Comparison of ENCODE assay signal across 15 cellular contexts in the genomic region with DNA sequence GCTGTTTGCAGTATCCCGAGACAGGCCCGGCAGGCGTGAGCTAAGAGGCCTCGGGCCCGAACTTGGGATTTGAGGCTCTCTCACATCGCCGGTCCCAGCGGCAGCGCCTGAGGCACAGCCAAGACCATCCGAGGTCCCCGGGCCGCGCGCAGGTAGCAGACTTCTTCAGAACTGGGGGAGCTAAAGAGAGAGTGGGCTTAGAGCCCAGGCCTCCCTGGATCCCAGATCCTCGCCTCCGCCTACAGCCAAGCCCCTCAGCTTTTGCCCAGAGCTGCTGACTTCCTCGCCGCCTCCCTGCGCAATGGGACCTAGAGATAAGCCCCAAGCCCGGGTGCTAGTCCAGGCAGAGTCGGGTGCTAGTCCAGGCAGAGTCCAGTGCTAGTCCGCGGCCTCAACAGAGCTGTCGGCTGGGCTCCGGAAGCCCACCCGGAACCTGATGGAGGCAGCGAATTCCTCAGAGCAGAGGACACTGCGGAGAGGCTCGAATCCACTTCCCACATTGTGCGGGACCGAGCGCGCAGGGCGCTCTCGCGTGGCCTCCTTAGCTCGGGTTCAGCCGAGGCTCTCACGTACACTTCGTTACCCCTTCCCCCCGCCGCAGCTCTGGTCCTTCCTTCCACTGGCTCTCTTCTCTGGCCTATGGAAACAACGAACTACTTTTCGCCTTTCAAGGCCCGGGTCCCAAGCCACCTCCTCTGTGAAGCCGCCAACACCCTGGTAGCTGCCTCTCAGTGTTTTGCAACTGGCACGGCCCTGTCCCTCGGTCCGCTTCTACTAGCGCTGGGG. TPM values are rescaled to one million over a fixed set of nuclear protein-coding genes. Genes with fewer than 3 reads are reported as not detected.
DNase-seq lines count a peak whose midpoint lies in the region; ATAC-seq and TF ChIP-seq lines count a peak whose summit lies in the region.
"Had no signal": no experiment of that assay in that cellular context is flagged by ENCODE, and none has a peak within 500 bp of the region (broad histone marks: within the 10 kb centered on the region; RNA-seq: fewer than 3 reads in every experiment).

No MANE protein-coding gene starts in this region.

- no TSS peak for BruUV-seq in mammary epithelial cell (replicated peaks; lab: Mats Ljungman, UMichigan)

- H3K36me3 ChIP-seq in mammary epithelial cell (ENCODE audit: insufficient read depth, low read length) (no peaks in the 10 kb centered on the region), muscle layer of duodenum (ENCODE audit: control insufficient read depth in 1 of 2, insufficient read depth in 2 of 2, low read length in 2 of 2) (no peaks in the 10 kb centered on the region), testis (ENCODE audit: low read depth, missing control alignments) (no peaks in the 10 kb centered on the region), brain microvascular endothelial cell (replicated peaks) (no peaks in the 10 kb centered on the region)
- H3K36me3 ChIP-seq: right lobe of liver, SJSA1 had no signal

- no peak overlapping the region for H3K27ac Mint-ChIP-seq in activated naive CD8-positive, alpha-beta T cell treated with anti-CD3 and anti-CD28 coated beads, Interleukin-2, amount 10 ng/mL, durations not matched to agents 7 days and 5 days
- H3K27ac Mint-ChIP-seq in activated naive CD8-positive, alpha-beta T cell treated with anti-CD3 and anti-CD28 coated beads, Interleukin-2, amount 50 U/mL, for 24 hours = no peak overlapping the region

- peaks cover 40% of the 10 kb centered on the region for H3K4me1 ChIP-seq in mammary epithelial cell (ENCODE audit: insufficient read depth, low read length)
- H3K4me1 ChIP-seq in muscle layer of duodenum (ENCODE audit: control insufficient read depth in 1 of 2, insufficient read depth in 2 of 2, low read length in 2 of 2) = peaks cover 3 to 53% of the 10 kb centered on the region in 2 donors
- H3K4me1 ChIP-seq in testis = peaks cover 8% of the 10 kb centered on the region

- 71% methylated on average over 38 of the region's 50 CpGs for WGBS in mammary epithelial cell (ENCODE audit: low coverage, missing lambda C conversion rate)
- WGBS in testis, 2 donors = 10 to 12% methylated on average over 48 to 49 of the region's 50 CpGs

- H3K27ac ChIP-seq in mammary epithelial cell (ENCODE audit: insufficient read depth, low read depth, low read length) (no peak overlapping the region), muscle layer of duodenum (ENCODE audit: low read length) (no peak overlapping the region), testis (no peak overlapping the region), brain microvascular endothelial cell (no peak overlapping the region)
- H3K27ac ChIP-seq: right lobe of liver, SJSA1 had no signal

- H3K4me1 Mint-ChIP-seq in activated naive CD8-positive, alpha-beta T cell treated with anti-CD3 and anti-CD28 coated beads, Interleukin-2, amount 10 ng/mL, durations not matched to agents 7 days and 5 days = peaks cover 15% of the 10 kb centered on the region
- H3K4me1 Mint-ChIP-seq in activated naive CD8-positive, alpha-beta T cell treated with anti-CD3 and anti-CD28 coated beads, Interleukin-2, amount 50 U/mL, for 24 hours = peaks cover 38% of the 10 kb centered on the region

- H4K20me1 ChIP-seq in mammary epithelial cell (ENCODE audit: insufficient read depth, low read length) = no peaks in the 10 kb centered on the region

- POLR2A ChIA-PET in activated naive CD8-positive, alpha-beta T cell treated with anti-CD3 and anti-CD28 coated beads, Interleukin-2, amount 10 ng/mL, durations not matched to agents 7 days and 5 days (lab: Charles Lee) = interaction anchor here (1.0 kb wide), 2 partner anchors 81 to 573 kb away, joined by 3 read pairs; no protein-coding TSS in a partner anchor

- H3K36me3 Mint-ChIP-seq in activated naive CD8-positive, alpha-beta T cell treated with anti-CD3 and anti-CD28 coated beads, Interleukin-2, amount 10 ng/mL, durations not matched to agents 7 days and 5 days = no peaks in the 10 kb centered on the region
- no peaks in the 10 kb centered on the region for H3K36me3 Mint-ChIP-seq in activated naive CD8-positive, alpha-beta T cell treated with anti-CD3 and anti-CD28 coated beads, Interleukin-2, amount 50 U/mL, for 24 hours (ENCODE audit: low read depth)

- no peak for ATAC-seq in activated naive CD8-positive, alpha-beta T cell treated with anti-CD3 and anti-CD28 coated beads, Interleukin-2, amount 10 ng/mL, durations not matched to agents 7 days and 5 days (ENCODE audit: low read depth)
- ATAC-seq in activated naive CD8-positive, alpha-beta T cell treated with anti-CD3 and anti-CD28 coated beads, Interleukin-2, amount 50 U/mL, for 24 hours = no peak
- ATAC-seq: left colon had no signal

- H3K9me3 Mint-ChIP-seq in activated naive CD8-positive, alpha-beta T cell treated with anti-CD3 and anti-CD28 coated beads, Interleukin-2, amount 10 ng/mL, durations not matched to agents 7 days and 5 days = no peaks in the 10 kb centered on the region
- no peaks in the 10 kb centered on the region for H3K9me3 Mint-ChIP-seq in activated naive CD8-positive, alpha-beta T cell treated with anti-CD3 and anti-CD28 coated beads, Interleukin-2, amount 50 U/mL, for 24 hours

- CTCF ChIA-PET in mammary epithelial cell (lab: Charles Lee; ENCODE audit: low non-redundant PET) = interaction anchor here (0.7 kb wide), 1 partner anchor 48 kb away, joined by 5 read pairs; no protein-coding TSS in a partner anchor

- H3K4me3 ChIP-seq in mammary epithelial cell (replicated peaks in 1 of 3; ENCODE audit: insufficient read depth in 1 of 3, low read depth in 2 of 3, low read length in 3 of 3) (no peak overlapping the region), muscle layer of duodenum (ENCODE audit: low read depth in 1 of 2, low read length in 2 of 2) (peak overlapping the region; percentile 47 to 57), testis (peak overlapping the region in 1 of 2 donors; percentile 49), brain microvascular endothelial cell (ENCODE audit: low read depth, low read length) (no peak overlapping the region)
- H3K4me3 ChIP-seq: SJSA1 had no signal

- H2AFZ ChIP-seq in mammary epithelial cell (ENCODE audit: low read depth, low read length) = peak overlapping the region; percentile 70

- no peak overlapping the region for H3K9ac ChIP-seq in mammary epithelial cell (ENCODE audit: insufficient read depth, low read length)

- peak overlapping the region; percentile 27 for H3K4me3 Mint-ChIP-seq in activated naive CD8-positive, alpha-beta T cell treated with anti-CD3 and anti-CD28 coated beads, Interleukin-2, amount 10 ng/mL, durations not matched to agents 7 days and 5 days
- no peak overlapping the region for H3K4me3 Mint-ChIP-seq in activated naive CD8-positive, alpha-beta T cell treated with anti-CD3 and anti-CD28 coated beads, Interleukin-2, amount 50 U/mL, for 24 hours

- peaks cover 6% of the 10 kb centered on the region for H3K9me3 ChIP-seq in mammary epithelial cell (replicated peaks; ENCODE audit: insufficient read depth, low read length)
- H3K9me3 ChIP-seq in muscle layer of duodenum (ENCODE audit: control insufficient read depth in 1 of 2, low read length in 2 of 2) = no peaks in the 10 kb centered on the region
- H3K9me3 ChIP-seq in testis = no peaks in the 10 kb centered on the region
- H3K9me3 ChIP-seq: right lobe of liver had no signal

- no peak for TF ChIP-seq POLR2A in testis (IDR thresholded peaks at IDR 0.05)

- dilution Hi-C loops in mammary epithelial cell (cut with HindIII; ENCODE audit: low sequenced_read_pairs) = no loop called here

- no peak overlapping the region for H3K4me2 ChIP-seq in mammary epithelial cell (ENCODE audit: insufficient read depth, low read depth, low read length)

- H3K27me3 ChIP-seq in mammary epithelial cell (ENCODE audit: insufficient read depth, low read length) = peaks cover 42% of the 10 kb centered on the region
- H3K27me3 ChIP-seq in muscle layer of duodenum (ENCODE audit: low read depth, low read length) = peaks cover 98% of the 10 kb centered on the region
- peaks cover 10% of the 10 kb centered on the region for H3K27me3 ChIP-seq in testis
- peaks cover 98% of the 10 kb centered on the region for H3K27me3 ChIP-seq in brain microvascular endothelial cell (replicated peaks)

- H3K79me2 ChIP-seq in mammary epithelial cell (ENCODE audit: insufficient read depth, low read length) = no peaks in the 10 kb centered on the region

- peaks cover 89% of the 10 kb centered on the region for H3K27me3 Mint-ChIP-seq in activated naive CD8-positive, alpha-beta T cell treated with anti-CD3 and anti-CD28 coated beads, Interleukin-2, amount 10 ng/mL, durations not matched to agents 7 days and 5 days
- peaks cover 83% of the 10 kb centered on the region for H3K27me3 Mint-ChIP-seq in activated naive CD8-positive, alpha-beta T cell treated with anti-CD3 and anti-CD28 coated beads, Interleukin-2, amount 50 U/mL, for 24 hours

- TF ChIP-seq CTCF in mammary epithelial cell (conservative IDR thresholded peaks at IDR 0.05 in 1 of 2, IDR thresholded peaks at IDR 0.05 in 1 of 2; ENCODE audit: extremely low read depth in 1 of 2, insufficient read depth in 1 of 2, low read depth in 1 of 2, low read length in 2 of 2) (no peak), testis (IDR thresholded peaks at IDR 0.05) (no peak), brain microvascular endothelial cell (IDR thresholded peaks at IDR 0.05; ENCODE audit: low read depth, low read length, missing control alignments) (no peak)

- DNase-seq in activated naive CD8-positive, alpha-beta T cell treated with anti-CD3 and anti-CD28 coated beads, Interleukin-2, amount 10 ng/mL, durations not matched to agents 7 days and 5 days = peak; percentile 40
- DNase-seq in activated naive CD8-positive, alpha-beta T cell treated with anti-CD3 and anti-CD28 coated beads, Interleukin-2, amount 50 U/mL, for 24 hours = no peak
- DNase-seq in mammary epithelial cell (no peak), testis (peak; percentile 45), NCI-H2107 treated with DMSO at 0.1 percent for 48 hours (lab: John Stamatoyannopoulos, UW; ENCODE audit: unreplicated experiment) (no peak), brain microvascular endothelial cell (no peak)
- DNase-seq in stimulated activated naive CD4-positive, alpha-beta T cell treated with Interleukin-2 at 50 U/mL for 16 hours (lab: John Stamatoyannopoulos, UW) = no peak
- DNase-seq: activated CD4-positive, alpha-beta T cell treated with anti-CD3 and anti-CD28 coated beads, Interleukin-2, amount 50 U/mL, for 4 hours; AML-193; MV-4-11; NCI-H774; right lobe of liver had no signal

- in situ Hi-C loops in mammary epithelial cell (cut with MboI; ENCODE audit: low sequenced_read_pairs in 2 of 2) (loop anchor here in 1 of 2 donors (25.0 kb wide), 1 partner anchor 564 kb away; the partner anchor contains the start of genes FGF8 and NPM3), brain microvascular endothelial cell (cut with HindIII; ENCODE audit: low pct_ligation_motif_present, low sequenced_read_pairs) (no loop called here)

- intact Hi-C loops in mammary epithelial cell (cut with micrococcal nuclease) = no loop called here
- intact Hi-C loops in testis (cut with DNase I; ENCODE audit: low total_unique reads) = no loop called here

RNA-seq across cellular contexts. Expression of gene LBX1, which starts 5.8 kb away (rescaled TPM):
- not detected for total RNA-seq in activated naive CD8-positive, alpha-beta T cell treated with anti-CD3 and anti-CD28 coated beads, Interleukin-2, amount 10 ng/mL, durations not matched to agents 7 days and 5 days
- total RNA-seq in mammary epithelial cell (not detected), testis (under 1 TPM in 1 of 2 donors, not detected in 1; 0.12 TPM)
- polyA plus RNA-seq in mammary epithelial cell (not detected), testis (ENCODE audit: insufficient read depth, low read depth, low replicate concordance) (not detected)
- polyA minus RNA-seq in mammary epithelial cell = not detected
- total RNA-seq: left colon, right lobe of liver, SJSA1 had no signal

Comparison
In these comparisons a context has a peak if more than half of its experiments do, and no peak if none do; other contexts are left out.
1. DNase-seq: peak in activated naive CD8-positive, alpha-beta T cell treated with anti-CD3 and anti-CD28 coated beads, Interleukin-2, amount 10 ng/mL, durations not matched to agents 7 days and 5 days (single experiment) and testis (single experiment); none in activated naive CD8-positive, alpha-beta T cell treated with anti-CD3 and anti-CD28 coated beads, Interleukin-2, amount 50 U/mL, for 24 hours (single experiment), mammary epithelial cell (single experiment), stimulated activated naive CD4-positive, alpha-beta T cell treated with Interleukin-2 at 50 U/mL for 16 hours (single experiment), NCI-H2107 treated with DMSO at 0.1 percent for 48 hours (single experiment) and brain microvascular endothelial cell (single experiment).
2. H3K4me3 ChIP-seq: peak in muscle layer of duodenum (2 of 2); none in mammary epithelial cell (0 of 3) and brain microvascular endothelial cell (single experiment).